In the genomic region with DNA sequence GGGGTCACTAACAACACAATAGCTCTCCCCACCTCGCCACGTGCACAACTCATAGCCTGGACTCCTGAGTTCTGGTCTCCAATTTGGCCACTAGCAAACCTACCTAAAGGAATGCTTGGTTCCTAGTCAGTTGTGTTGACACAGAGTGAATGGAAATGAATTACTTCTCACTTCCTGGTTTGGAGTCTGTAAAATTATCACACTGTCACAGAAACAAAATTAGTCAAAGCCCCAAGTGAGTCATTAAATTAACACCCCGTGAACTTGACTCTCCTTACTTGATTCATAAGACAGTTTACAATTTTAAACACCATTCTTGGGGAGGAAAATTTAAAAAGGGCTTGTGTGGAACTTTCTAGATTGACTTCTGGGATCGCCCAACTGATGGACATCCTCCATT, we compare ENCODE assay signal across 2 cellular contexts.
TF ChIP-seq lines count a peak whose summit lies in the region.

No MANE protein-coding gene starts in this region.

TF ChIP-seq in HepG2, 621 proteins besides CTCF, POLR2A, EP300 and RAD21 (continued from another document):
- TF ChIP-seq ARNTL (CRISPR knock-in tag; IDR thresholded peaks at IDR 0.05) (no peak), TCF7L2 (IDR thresholded peaks at IDR 0.05; ENCODE audit: low read depth, low read length) (no peak), HMG20B (CRISPR knock-in tag; conservative IDR thresholded peaks at IDR 0.05) (no peak)
- TF ChIP-seq, protein P1, sequence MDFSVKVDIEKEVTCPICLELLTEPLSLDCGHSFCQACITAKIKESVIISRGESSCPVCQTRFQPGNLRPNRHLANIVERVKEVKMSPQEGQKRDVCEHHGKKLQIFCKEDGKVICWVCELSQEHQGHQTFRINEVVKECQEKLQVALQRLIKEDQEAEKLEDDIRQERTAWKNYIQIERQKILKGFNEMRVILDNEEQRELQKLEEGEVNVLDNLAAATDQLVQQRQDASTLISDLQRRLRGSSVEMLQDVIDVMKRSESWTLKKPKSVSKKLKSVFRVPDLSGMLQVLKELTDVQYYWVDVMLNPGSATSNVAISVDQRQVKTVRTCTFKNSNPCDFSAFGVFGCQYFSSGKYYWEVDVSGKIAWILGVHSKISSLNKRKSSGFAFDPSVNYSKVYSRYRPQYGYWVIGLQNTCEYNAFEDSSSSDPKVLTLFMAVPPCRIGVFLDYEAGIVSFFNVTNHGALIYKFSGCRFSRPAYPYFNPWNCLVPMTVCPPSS (IDR thresholded peaks at IDR 0.05), result no peak
- TF ChIP-seq, protein P2, sequence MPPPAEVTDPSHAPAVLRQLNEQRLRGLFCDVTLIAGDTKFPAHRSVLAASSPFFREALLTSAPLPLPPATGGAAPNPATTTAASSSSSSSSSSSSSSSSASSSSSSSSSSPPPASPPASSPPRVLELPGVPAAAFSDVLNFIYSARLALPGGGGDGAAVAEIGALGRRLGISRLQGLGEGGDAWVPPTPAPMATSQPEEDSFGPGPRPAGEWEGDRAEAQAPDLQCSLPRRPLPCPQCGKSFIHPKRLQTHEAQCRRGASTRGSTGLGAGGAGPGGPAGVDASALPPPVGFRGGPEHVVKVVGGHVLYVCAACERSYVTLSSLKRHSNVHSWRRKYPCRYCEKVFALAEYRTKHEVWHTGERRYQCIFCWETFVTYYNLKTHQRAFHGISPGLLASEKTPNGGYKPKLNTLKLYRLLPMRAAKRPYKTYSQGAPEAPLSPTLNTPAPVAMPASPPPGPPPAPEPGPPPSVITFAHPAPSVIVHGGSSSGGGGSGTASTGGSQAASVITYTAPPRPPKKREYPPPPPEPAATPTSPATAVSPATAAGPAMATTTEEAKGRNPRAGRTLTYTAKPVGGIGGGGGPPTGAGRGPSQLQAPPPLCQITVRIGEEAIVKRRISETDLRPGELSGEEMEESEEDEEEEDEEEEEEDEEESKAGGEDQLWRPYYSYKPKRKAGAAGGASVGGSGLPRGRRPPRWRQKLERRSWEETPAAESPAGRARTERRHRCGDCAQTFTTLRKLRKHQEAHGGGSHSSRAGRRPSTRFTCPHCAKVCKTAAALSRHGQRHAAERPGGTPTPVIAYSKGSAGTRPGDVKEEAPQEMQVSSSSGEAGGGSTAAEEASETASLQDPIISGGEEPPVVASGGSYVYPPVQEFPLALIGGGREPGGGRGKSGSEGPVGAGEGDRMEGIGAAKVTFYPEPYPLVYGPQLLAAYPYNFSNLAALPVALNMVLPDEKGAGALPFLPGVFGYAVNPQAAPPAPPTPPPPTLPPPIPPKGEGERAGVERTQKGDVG (CRISPR knock-in tag; IDR thresholded peaks at IDR 0.05; ENCODE audit: borderline replicate concordance), result no peak
- TF ChIP-seq, protein P3, sequence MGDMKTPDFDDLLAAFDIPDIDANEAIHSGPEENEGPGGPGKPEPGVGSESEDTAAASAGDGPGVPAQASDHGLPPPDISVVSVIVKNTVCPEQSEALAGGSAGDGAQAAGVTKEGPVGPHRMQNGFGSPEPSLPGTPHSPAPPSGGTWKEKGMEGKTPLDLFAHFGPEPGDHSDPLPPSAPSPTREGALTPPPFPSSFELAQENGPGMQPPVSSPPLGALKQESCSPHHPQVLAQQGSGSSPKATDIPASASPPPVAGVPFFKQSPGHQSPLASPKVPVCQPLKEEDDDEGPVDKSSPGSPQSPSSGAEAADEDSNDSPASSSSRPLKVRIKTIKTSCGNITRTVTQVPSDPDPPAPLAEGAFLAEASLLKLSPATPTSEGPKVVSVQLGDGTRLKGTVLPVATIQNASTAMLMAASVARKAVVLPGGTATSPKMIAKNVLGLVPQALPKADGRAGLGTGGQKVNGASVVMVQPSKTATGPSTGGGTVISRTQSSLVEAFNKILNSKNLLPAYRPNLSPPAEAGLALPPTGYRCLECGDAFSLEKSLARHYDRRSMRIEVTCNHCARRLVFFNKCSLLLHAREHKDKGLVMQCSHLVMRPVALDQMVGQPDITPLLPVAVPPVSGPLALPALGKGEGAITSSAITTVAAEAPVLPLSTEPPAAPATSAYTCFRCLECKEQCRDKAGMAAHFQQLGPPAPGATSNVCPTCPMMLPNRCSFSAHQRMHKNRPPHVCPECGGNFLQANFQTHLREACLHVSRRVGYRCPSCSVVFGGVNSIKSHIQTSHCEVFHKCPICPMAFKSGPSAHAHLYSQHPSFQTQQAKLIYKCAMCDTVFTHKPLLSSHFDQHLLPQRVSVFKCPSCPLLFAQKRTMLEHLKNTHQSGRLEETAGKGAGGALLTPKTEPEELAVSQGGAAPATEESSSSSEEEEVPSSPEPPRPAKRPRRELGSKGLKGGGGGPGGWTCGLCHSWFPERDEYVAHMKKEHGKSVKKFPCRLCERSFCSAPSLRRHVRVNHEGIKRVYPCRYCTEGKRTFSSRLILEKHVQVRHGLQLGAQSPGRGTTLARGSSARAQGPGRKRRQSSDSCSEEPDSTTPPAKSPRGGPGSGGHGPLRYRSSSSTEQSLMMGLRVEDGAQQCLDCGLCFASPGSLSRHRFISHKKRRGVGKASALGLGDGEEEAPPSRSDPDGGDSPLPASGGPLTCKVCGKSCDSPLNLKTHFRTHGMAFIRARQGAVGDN (CRISPR knock-in tag; IDR thresholded peaks at IDR 0.05), result no peak
- TF ChIP-seq, protein P4, sequence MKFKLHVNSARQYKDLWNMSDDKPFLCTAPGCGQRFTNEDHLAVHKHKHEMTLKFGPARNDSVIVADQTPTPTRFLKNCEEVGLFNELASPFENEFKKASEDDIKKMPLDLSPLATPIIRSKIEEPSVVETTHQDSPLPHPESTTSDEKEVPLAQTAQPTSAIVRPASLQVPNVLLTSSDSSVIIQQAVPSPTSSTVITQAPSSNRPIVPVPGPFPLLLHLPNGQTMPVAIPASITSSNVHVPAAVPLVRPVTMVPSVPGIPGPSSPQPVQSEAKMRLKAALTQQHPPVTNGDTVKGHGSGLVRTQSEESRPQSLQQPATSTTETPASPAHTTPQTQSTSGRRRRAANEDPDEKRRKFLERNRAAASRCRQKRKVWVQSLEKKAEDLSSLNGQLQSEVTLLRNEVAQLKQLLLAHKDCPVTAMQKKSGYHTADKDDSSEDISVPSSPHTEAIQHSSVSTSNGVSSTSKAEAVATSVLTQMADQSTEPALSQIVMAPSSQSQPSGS (CRISPR knock-in tag; IDR thresholded peaks at IDR 0.05), result no peak

TF ChIP-seq in SK-N-SH treated with all-trans-retinoic acid at 6 μM for 48 hours, 23 proteins besides CTCF, POLR2A, EP300 and RAD21 (continued from another document):
- TF ChIP-seq ZFP3 (CRISPR knock-in tag; IDR thresholded peaks at IDR 0.05) (no peak), ISL1 (CRISPR knock-in tag; IDR thresholded peaks at IDR 0.05) (no peak), PPARA (CRISPR knock-in tag; IDR thresholded peaks at IDR 0.05; ENCODE audit: borderline replicate concordance) (no peak), ZC3H10 (CRISPR knock-in tag; IDR thresholded peaks at IDR 0.05) (no peak), OSR1 (CRISPR knock-in tag; IDR thresholded peaks at IDR 0.05) (no peak), RARB (CRISPR knock-in tag; IDR thresholded peaks at IDR 0.05) (no peak), ZNF70 (CRISPR knock-in tag; IDR thresholded peaks at IDR 0.05) (no peak), ZFP30 (CRISPR knock-in tag; IDR thresholded peaks at IDR 0.05) (no peak), SNAI2 (CRISPR knock-in tag; IDR thresholded peaks at IDR 0.05) (no peak)
- TF ChIP-seq, protein P5, sequence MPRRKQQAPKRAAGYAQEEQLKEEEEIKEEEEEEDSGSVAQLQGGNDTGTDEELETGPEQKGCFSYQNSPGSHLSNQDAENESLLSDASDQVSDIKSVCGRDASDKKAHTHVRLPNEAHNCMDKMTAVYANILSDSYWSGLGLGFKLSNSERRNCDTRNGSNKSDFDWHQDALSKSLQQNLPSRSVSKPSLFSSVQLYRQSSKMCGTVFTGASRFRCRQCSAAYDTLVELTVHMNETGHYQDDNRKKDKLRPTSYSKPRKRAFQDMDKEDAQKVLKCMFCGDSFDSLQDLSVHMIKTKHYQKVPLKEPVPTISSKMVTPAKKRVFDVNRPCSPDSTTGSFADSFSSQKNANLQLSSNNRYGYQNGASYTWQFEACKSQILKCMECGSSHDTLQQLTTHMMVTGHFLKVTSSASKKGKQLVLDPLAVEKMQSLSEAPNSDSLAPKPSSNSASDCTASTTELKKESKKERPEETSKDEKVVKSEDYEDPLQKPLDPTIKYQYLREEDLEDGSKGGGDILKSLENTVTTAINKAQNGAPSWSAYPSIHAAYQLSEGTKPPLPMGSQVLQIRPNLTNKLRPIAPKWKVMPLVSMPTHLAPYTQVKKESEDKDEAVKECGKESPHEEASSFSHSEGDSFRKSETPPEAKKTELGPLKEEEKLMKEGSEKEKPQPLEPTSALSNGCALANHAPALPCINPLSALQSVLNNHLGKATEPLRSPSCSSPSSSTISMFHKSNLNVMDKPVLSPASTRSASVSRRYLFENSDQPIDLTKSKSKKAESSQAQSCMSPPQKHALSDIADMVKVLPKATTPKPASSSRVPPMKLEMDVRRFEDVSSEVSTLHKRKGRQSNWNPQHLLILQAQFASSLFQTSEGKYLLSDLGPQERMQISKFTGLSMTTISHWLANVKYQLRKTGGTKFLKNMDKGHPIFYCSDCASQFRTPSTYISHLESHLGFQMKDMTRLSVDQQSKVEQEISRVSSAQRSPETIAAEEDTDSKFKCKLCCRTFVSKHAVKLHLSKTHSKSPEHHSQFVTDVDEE (CRISPR knock-in tag; IDR thresholded peaks at IDR 0.05), result no peak
- TF ChIP-seq, protein P6, sequence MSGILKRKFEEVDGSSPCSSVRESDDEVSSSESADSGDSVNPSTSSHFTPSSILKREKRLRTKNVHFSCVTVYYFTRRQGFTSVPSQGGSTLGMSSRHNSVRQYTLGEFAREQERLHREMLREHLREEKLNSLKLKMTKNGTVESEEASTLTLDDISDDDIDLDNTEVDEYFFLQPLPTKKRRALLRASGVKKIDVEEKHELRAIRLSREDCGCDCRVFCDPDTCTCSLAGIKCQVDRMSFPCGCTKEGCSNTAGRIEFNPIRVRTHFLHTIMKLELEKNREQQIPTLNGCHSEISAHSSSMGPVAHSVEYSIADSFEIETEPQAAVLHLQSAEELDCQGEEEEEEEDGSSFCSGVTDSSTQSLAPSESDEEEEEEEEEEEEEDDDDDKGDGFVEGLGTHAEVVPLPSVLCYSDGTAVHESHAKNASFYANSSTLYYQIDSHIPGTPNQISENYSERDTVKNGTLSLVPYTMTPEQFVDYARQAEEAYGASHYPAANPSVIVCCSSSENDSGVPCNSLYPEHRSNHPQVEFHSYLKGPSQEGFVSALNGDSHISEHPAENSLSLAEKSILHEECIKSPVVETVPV (CRISPR knock-in tag; IDR thresholded peaks at IDR 0.05), result no peak
- TF ChIP-seq, protein P7, sequence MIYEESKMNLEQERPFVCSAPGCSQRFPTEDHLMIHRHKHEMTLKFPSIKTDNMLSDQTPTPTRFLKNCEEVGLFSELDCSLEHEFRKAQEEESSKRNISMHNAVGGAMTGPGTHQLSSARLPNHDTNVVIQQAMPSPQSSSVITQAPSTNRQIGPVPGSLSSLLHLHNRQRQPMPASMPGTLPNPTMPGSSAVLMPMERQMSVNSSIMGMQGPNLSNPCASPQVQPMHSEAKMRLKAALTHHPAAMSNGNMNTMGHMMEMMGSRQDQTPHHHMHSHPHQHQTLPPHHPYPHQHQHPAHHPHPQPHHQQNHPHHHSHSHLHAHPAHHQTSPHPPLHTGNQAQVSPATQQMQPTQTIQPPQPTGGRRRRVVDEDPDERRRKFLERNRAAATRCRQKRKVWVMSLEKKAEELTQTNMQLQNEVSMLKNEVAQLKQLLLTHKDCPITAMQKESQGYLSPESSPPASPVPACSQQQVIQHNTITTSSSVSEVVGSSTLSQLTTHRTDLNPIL (CRISPR knock-in tag; IDR thresholded peaks at IDR 0.05; ENCODE audit: low read depth), result no peak
